ENCODE assay signal across 17 cellular contexts in genomic region chr7:96589038-96589437, GRCh38.
"Had no signal": no experiment of that assay in that cellular context is flagged by ENCODE, and none has a peak within 500 bp of the region (broad histone marks: within the 10 kb centered on the region; RNA-seq: fewer than 3 reads in every experiment).

No MANE protein-coding gene starts in this region.

- H3K27me3 ChIP-seq: brain microvascular endothelial cell, stomach had no signal

- H3K27ac ChIP-seq: brain microvascular endothelial cell, neutrophil, stomach, thoracic aorta had no signal

- H3K9me3 ChIP-seq: neutrophil, stomach, thoracic aorta had no signal

- DNase-seq: activated CD4-positive, alpha-beta T cell treated with anti-CD3 and anti-CD28 coated beads for 1 hour; activated CD4-positive, alpha-beta T cell treated with anti-CD3 and anti-CD28 coated beads, Interleukin-2, amount 50 U/mL, for 48 hours; activated CD8-positive, alpha-beta memory T cell treated with anti-CD3 and anti-CD28 coated beads, Interleukin-2, amount 10 ng/mL, durations not matched to agents 7 days and 5 days; activated gamma-delta T cell treated with Interleukin-2 at 50 U/mL for 16 hours; activated naive CD8-positive, alpha-beta T cell treated with anti-CD3 and anti-CD28 coated beads for 36 hours; activated T-cell treated with anti-CD3 and anti-CD28 coated beads, Interleukin-2, amount 50 U/mL, for 4 hours; brain microvascular endothelial cell; effector memory CD8-positive, alpha-beta T cell; hippocampal formation; immature natural killer cell; left cardiac atrium; naive B cell; stomach had no signal

- H3K36me3 ChIP-seq: brain microvascular endothelial cell, neutrophil, stomach, thoracic aorta had no signal

- H3K36me3 Mint-ChIP-seq: activated CD8-positive, alpha-beta memory T cell treated with anti-CD3 and anti-CD28 coated beads, Interleukin-2, amount 10 ng/mL, durations not matched to agents 7 days and 5 days; activated naive CD8-positive, alpha-beta T cell treated with anti-CD3 and anti-CD28 coated beads for 36 hours; immature natural killer cell; naive B cell had no signal

- H3K27ac Mint-ChIP-seq: activated CD8-positive, alpha-beta memory T cell treated with anti-CD3 and anti-CD28 coated beads, Interleukin-2, amount 10 ng/mL, durations not matched to agents 7 days and 5 days; activated naive CD8-positive, alpha-beta T cell treated with anti-CD3 and anti-CD28 coated beads for 36 hours; dendritic cell treated with granulocyte-macrophage colony-stimulating factor and Interleukin-4, amounts not matched to agents 40 ng/mL and 50 ng/mL, for 4 days; effector memory CD8-positive, alpha-beta T cell; immature natural killer cell; naive B cell had no signal

- ATAC-seq: activated CD8-positive, alpha-beta memory T cell treated with anti-CD3 and anti-CD28 coated beads, Interleukin-2, amount 10 ng/mL, durations not matched to agents 7 days and 5 days; activated T-cell treated with anti-CD3 and anti-CD28 coated beads, Interleukin-2, amount 50 U/mL, for 4 hours; effector memory CD8-positive, alpha-beta T cell; left cardiac atrium had no signal

- H3K4me3 Mint-ChIP-seq: activated CD8-positive, alpha-beta memory T cell treated with anti-CD3 and anti-CD28 coated beads, Interleukin-2, amount 10 ng/mL, durations not matched to agents 7 days and 5 days; activated naive CD8-positive, alpha-beta T cell treated with anti-CD3 and anti-CD28 coated beads for 36 hours; activated T-cell treated with anti-CD3 and anti-CD28 coated beads, Interleukin-2, amount 50 U/mL, for 4 hours; dendritic cell treated with granulocyte-macrophage colony-stimulating factor and Interleukin-4, amounts not matched to agents 40 ng/mL and 50 ng/mL, for 4 days; effector memory CD8-positive, alpha-beta T cell; immature natural killer cell; naive B cell had no signal

- H3K9me3 Mint-ChIP-seq: activated naive CD8-positive, alpha-beta T cell treated with anti-CD3 and anti-CD28 coated beads for 36 hours had no signal

- H3K4me1 Mint-ChIP-seq: activated naive CD8-positive, alpha-beta T cell treated with anti-CD3 and anti-CD28 coated beads for 36 hours; immature natural killer cell; naive B cell had no signal

- H3K4me1 ChIP-seq: stomach had no signal

- H3K4me3 ChIP-seq: lung, stomach, thoracic aorta had no signal
